1 cellular context compared by ENCODE assay signal in the genomic region with DNA sequence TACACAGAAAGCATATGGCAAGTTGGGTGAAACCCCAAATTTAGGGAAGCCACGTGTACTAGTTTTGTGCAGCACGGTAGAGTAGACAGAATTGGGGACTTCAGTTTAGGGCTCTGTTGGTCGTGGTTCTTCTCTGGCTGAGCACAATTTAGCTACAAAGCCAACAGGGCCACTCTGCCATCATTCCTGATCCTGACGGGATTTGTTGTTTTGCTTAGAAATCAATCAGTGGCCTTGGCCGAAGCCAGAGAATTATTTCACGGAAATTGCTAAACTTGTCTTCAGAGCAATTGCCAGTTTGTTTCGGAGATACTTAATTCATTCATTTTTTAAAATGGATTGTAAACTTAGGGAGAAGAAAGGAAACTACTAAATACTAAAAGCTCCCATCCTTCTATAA.
TF ChIP-seq lines count a peak whose summit lies in the region.

No MANE protein-coding gene starts in this region.

TF ChIP-seq in GM23338, 12 proteins besides CTCF, POLR2A, EP300 and RAD21 (continued from another document):
- TF ChIP-seq ZNF462 (CRISPR knock-in tag; IDR thresholded peaks at IDR 0.05), result no peak
